In the genomic region with DNA sequence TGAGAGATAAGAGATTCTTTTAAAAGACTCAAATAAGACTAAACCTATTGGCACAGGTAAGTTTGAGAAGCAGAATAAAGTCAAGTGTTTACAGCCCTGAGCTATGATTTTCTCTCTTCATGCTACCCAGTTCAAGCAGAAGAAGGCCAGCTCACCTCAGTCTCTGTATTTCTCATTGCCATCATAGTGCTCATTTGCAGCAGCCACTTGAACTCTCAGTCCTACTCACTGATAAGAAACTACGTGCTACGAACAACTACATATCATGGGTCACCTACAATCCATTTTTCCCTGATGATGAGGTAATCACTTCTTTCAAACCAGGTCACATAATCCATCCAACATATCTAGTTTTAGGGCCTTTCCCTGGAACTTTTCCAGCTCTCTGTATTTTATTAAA, we compare ENCODE assay signal across 35 cellular contexts.
"Had no signal": no experiment of that assay in that cellular context is flagged by ENCODE, and none has a peak within 500 bp of the region (broad histone marks: within the 10 kb centered on the region; RNA-seq: fewer than 3 reads in every experiment).

No MANE protein-coding gene starts in this region.

- ATAC-seq: activated CD8-positive, alpha-beta T cell treated with anti-CD3 and anti-CD28 coated beads for 36 hours; activated naive CD4-positive, alpha-beta T cell treated with anti-CD3 and anti-CD28 coated beads, Interleukin-2, amount 50 U/mL, for 72 hours; activated T-cell treated with anti-CD3 and anti-CD28 coated beads, Interleukin-2, amount 50 U/mL, for 4 hours; activated T-cell treated with anti-CD3 and anti-CD28 coated beads, Interleukin-2, amount 50 U/mL, for 72 hours; activated T-helper 17 cell treated with anti-CD3 and anti-CD28 coated beads, Interleukin-2, amount 50 U/mL, for 72 hours; body of pancreas had no signal

- H3K36me3 ChIP-seq: adrenal gland, brain microvascular endothelial cell, breast epithelium had no signal

- H3K9me3 ChIP-seq: adrenal gland, body of pancreas, breast epithelium had no signal

- FAIRE-seq: astrocyte, TTC549 had no signal

- H3K27ac ChIP-seq: adrenal gland, body of pancreas, brain microvascular endothelial cell, breast epithelium, VCaP had no signal

- H3K27me3 ChIP-seq: adrenal gland, body of pancreas, brain microvascular endothelial cell, breast epithelium had no signal

- H3K4me1 ChIP-seq: adrenal gland, breast epithelium had no signal

- H3K4me3 ChIP-seq: adrenal gland, body of pancreas, breast epithelium had no signal

- DNase-seq: activated B cell treated with CpG ODN at 0.5 μM for 24 hours; activated CD4-positive, alpha-beta memory T cell treated with anti-CD3 and anti-CD28 coated beads for 36 hours; activated CD4-positive, alpha-beta T cell treated with anti-CD3 and anti-CD28 coated beads for 4 hours; activated CD4-positive, alpha-beta T cell treated with anti-CD3 and anti-CD28 coated beads, Interleukin-2, amount 10 ng/mL, durations not matched to agents 24 days and 14 days; activated CD4-positive, alpha-beta T cell treated with anti-CD3 and anti-CD28 coated beads, Interleukin-2, amount 50 U/mL, for 1 hour; activated CD4-positive, alpha-beta T cell treated with anti-CD3 and anti-CD28 coated beads, Interleukin-2, amount 50 U/mL, for 4 hours; activated CD4-positive, CD25-positive, alpha-beta regulatory T cell treated with anti-CD3 and anti-CD28 coated beads, Interleukin-2, amount 50 U/mL, for 72 hours; activated CD8-positive, alpha-beta memory T cell treated with anti-CD3 and anti-CD28 coated beads, Interleukin-2, amount 50 U/mL, for 4 hours; activated CD8-positive, alpha-beta T cell treated with anti-CD3 and anti-CD28 coated beads for 36 hours; activated effector memory CD4-positive, alpha-beta T cell treated with anti-CD3 and anti-CD28 coated beads, Interleukin-2, amount 50 U/mL, for 16 hours; activated gamma-delta T cell treated with Interleukin-2 at 50 U/mL for 16 hours; activated naive CD4-positive, alpha-beta T cell; activated naive CD4-positive, alpha-beta T cell treated with anti-CD3 and anti-CD28 coated beads for 36 hours; activated naive CD4-positive, alpha-beta T cell treated with anti-CD3 and anti-CD28 coated beads, Interleukin-2, amount 50 U/mL, for 16 hours; activated naive CD8-positive, alpha-beta T cell treated with anti-CD3 and anti-CD28 coated beads for 36 hours; activated T-cell treated with anti-CD3 and anti-CD28 coated beads for 4 hours; activated T-cell treated with anti-CD3 and anti-CD28 coated beads, Interleukin-2, amount 50 U/mL, for 1 hour; activated T-cell treated with anti-CD3 and anti-CD28 coated beads, Interleukin-2, amount 50 U/mL, for 4 hours; activated T-cell treated with anti-CD3 and anti-CD28 coated beads, Interleukin-2, amount 50 U/mL, for 72 hours; adrenal gland; amniotic stem cell; aorta; body of pancreas; brain microvascular endothelial cell; caudate nucleus; cerebellar nuclear complex; T-helper 1 cell; T-helper 2 cell; T-helper 9 cell had no signal
